10 cellular contexts compared by ENCODE assay signal in the genomic region with DNA sequence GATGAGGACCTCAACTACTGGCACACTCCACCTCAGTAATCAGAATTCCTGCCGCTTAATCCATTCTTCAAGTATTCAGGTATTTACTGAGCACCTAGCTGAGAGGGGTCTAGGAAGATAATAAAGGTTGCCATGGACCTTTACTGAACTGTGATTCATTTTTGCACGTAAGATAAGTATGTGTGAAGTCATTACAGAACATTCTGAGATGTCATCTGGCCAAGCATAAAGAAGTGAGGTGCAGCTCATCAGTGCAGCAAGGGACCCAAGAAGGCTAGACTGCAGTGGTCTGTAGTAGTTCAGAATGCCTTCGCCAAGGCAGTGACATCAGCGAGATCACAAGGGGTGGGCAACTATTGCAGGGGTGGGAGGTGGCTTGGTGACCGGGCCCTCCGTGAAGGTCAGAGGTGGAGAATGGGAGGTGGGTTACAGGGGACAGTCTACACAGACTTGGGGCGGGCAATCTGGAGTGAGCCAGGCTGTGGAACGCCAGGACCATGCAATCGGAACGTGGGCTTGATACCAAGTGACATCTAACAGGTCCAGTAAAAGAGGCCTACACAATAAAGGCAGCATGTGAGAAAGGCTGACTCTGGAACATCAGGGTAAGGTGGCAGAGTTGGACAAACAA.
DNase-seq lines count a peak whose midpoint lies in the region; ATAC-seq and TF ChIP-seq lines count a peak whose summit lies in the region.
"Had no signal": no experiment of that assay in that cellular context is flagged by ENCODE, and none has a peak within 500 bp of the region (broad histone marks: within the 10 kb centered on the region; RNA-seq: fewer than 3 reads in every experiment).

No MANE protein-coding gene starts in this region.

- no peak overlapping the region for H3K27ac ChIP-seq in BLaER1 treated with 17β-estradiol and CSF1 and Interleukin-3, amounts not matched to agents 10 nM and 100 nM
- peak overlapping the region; percentile 91 for H3K27ac ChIP-seq in OCI-LY3 (ENCODE audit: low read length)
- H3K27ac ChIP-seq in dorsolateral prefrontal cortex, result peak overlapping the region in 57 of 59 donors; percentile 60 to 98 (median 94)
- H3K27ac ChIP-seq in neutrophil, result peak overlapping the region; percentile 96

- DNase-seq in dorsolateral prefrontal cortex, result no peak
- DNase-seq in RKO (ENCODE audit: low spot score), result no peak
- DNase-seq in NCI-H226, result no peak
- DNase-seq: activated CD4-positive, alpha-beta T cell treated with anti-CD3 and anti-CD28 coated beads, Interleukin-2, amount 50 U/mL, for 1 hour; NCI-H446 had no signal

- no peak for ATAC-seq in HG03025 (IDR thresholded peaks at IDR 0.05; ENCODE audit: low FRiP score, unreplicated experiment)
- no peak for ATAC-seq in HG03045 (IDR thresholded peaks at IDR 0.05; ENCODE audit: unreplicated experiment)

- H3K9me3 ChIP-seq in BLaER1 treated with 17β-estradiol and CSF1 and Interleukin-3, amounts not matched to agents 10 nM and 100 nM (replicated peaks in 1 of 11), result no peaks in the 10 kb centered on the region
- H3K9me3 ChIP-seq in OCI-LY3 (ENCODE audit: insufficient read depth, low read length) (no peaks in the 10 kb centered on the region), neutrophil (no peaks in the 10 kb centered on the region)

- no peak overlapping the region for H2AFZ ChIP-seq in OCI-LY3 (ENCODE audit: low read depth, low read length)

- H3K27me3 ChIP-seq in BLaER1 treated with 17β-estradiol and CSF1 and Interleukin-3, amounts not matched to agents 10 nM and 100 nM, result peaks cover 0 to 40% (median 4%) of the 10 kb centered on the region in 11 experiments; a peak in 7 of 22 replicates
- H3K27me3 ChIP-seq in OCI-LY3 (ENCODE audit: low read depth, low read length) (no peaks in the 10 kb centered on the region), dorsolateral prefrontal cortex (no peaks in the 10 kb centered on the region), neutrophil (no peaks in the 10 kb centered on the region)

- H3K4me2 ChIP-seq in BLaER1 treated with 17β-estradiol and CSF1 and Interleukin-3, amounts not matched to agents 10 nM and 100 nM, result peak overlapping the region; percentile 89 to 99 (median 96)
- H3K4me2 ChIP-seq in OCI-LY3 (ENCODE audit: low read length), result peak overlapping the region; percentile 99

- intact Hi-C loops in dorsolateral prefrontal cortex (cut with DNase I), result no loop called here

- H3K36me3 ChIP-seq in BLaER1 treated with 17β-estradiol and CSF1 and Interleukin-3, amounts not matched to agents 10 nM and 100 nM, result peaks cover 6 to 20% (median 17%) of the 10 kb centered on the region in 11 experiments; a peak in 19 of 22 replicates
- H3K36me3 ChIP-seq in OCI-LY3 (replicated peaks; ENCODE audit: low read depth, low read length) (peaks cover 10% of the 10 kb centered on the region), neutrophil (peaks cover 11% of the 10 kb centered on the region)

- H4K20me1 ChIP-seq in BLaER1 treated with 17β-estradiol and CSF1 and Interleukin-3, amounts not matched to agents 10 nM and 100 nM, result peaks cover 62 to 98% (median 96%) of the 10 kb centered on the region in 11 experiments; a peak in 21 of 22 replicates
- H4K20me1 ChIP-seq in OCI-LY3 (ENCODE audit: insufficient read depth, low read length), result peaks cover 5% of the 10 kb centered on the region; the same call in 1 of the 2 replicates

- TF ChIP-seq CTCF in OCI-LY3 (IDR thresholded peaks at IDR 0.05; ENCODE audit: low read depth, low read length) (no peak), dorsolateral prefrontal cortex (IDR thresholded peaks at IDR 0.05 in 54 of 56, conservative IDR thresholded peaks at IDR 0.05 in 2 of 56; ENCODE audit: low read depth in 1 of 56, partially characterized antibody in 56 of 56) (no peak), neutrophil (IDR thresholded peaks at IDR 0.05) (no peak)

- H3K9ac ChIP-seq in BLaER1 treated with 17β-estradiol and CSF1 and Interleukin-3, amounts not matched to agents 10 nM and 100 nM, result no peak overlapping the region
- peak overlapping the region; percentile 84 for H3K9ac ChIP-seq in OCI-LY3 (ENCODE audit: low read length)

- H3K4me3 ChIP-seq in BLaER1 treated with 17β-estradiol and CSF1 and Interleukin-3, amounts not matched to agents 10 nM and 100 nM, result no peak overlapping the region
- H3K4me3 ChIP-seq in OCI-LY3 (ENCODE audit: low read length) (peak overlapping the region; percentile 84), dorsolateral prefrontal cortex (peak overlapping the region in 28 of 59 donors; percentile 62 to 89 (median 79)), neutrophil (ENCODE audit: low read depth in 1 of 2, low read length in 1 of 2) (peak overlapping the region; percentile 72 to 96)

- H3K79me2 ChIP-seq in OCI-LY3 (ENCODE audit: low read length), result peaks cover 23% of the 10 kb centered on the region

- H3K4me1 ChIP-seq in BLaER1 treated with 17β-estradiol and CSF1 and Interleukin-3, amounts not matched to agents 10 nM and 100 nM, result peaks cover 79 to 96% (median 84%) of the 10 kb centered on the region in 10 experiments
- peaks cover 75% of the 10 kb centered on the region for H3K4me1 ChIP-seq in OCI-LY3 (ENCODE audit: low read length)
- peaks cover 82 to 89% of the 10 kb centered on the region in 2 experiments for H3K4me1 ChIP-seq in neutrophil (ENCODE audit: control insufficient read depth in 1 of 2, insufficient read depth in 1 of 2, low read depth in 1 of 2, low read length in 1 of 2)

Comparison
In these comparisons a context has a peak if more than half of its experiments do, and no peak if none do; other contexts are left out.
1. H3K27ac ChIP-seq: peak in OCI-LY3 (single experiment), dorsolateral prefrontal cortex (57 of 59) and neutrophil (single experiment); none in BLaER1 treated with 17β-estradiol and CSF1 and Interleukin-3, amounts not matched to agents 10 nM and 100 nM (0 of 11).
2. H3K4me3 ChIP-seq: peak in OCI-LY3 (single experiment) and neutrophil (2 of 2); none in BLaER1 treated with 17β-estradiol and CSF1 and Interleukin-3, amounts not matched to agents 10 nM and 100 nM (0 of 10).